ENCODE assay signal across 19 cellular contexts in the genomic region with DNA sequence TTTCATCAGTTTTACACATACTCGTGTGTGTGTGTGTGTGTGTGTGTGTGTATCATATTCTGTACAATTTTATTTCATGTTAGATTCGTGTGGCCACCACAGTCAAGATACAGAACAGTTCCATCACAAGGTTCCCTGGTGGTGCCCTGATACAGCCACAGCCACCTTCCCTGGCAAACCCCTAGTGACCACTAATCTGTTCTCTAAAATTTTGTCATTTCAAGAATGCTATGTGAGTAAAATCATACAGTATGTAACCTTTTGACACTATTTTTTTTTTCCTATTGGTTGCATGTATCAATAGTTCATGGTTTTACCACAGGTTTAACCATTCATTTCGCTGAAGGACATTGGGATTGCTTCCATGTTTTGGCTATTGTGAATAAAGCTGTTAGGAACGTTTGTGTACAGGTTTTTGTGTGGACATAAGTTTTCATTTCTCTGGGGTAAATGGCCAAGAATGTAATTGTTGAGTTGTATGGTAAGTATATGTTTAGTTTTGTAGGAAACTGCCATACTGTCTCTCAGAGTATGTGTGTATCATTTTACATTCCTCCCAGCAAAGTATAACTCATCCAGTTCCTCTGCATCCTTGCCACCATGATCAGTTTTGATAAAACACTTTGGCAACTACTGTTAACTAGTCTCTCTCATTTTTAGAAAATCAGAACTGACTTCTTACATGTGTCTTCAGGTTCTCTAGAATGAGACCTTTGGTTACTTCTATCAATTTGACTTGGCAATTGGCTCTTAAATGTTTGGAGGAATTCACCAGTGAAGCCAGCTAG. TPM values are rescaled to one million over a fixed set of nuclear protein-coding genes. Genes with fewer than 3 reads are reported as not detected.
DNase-seq lines count a peak whose midpoint lies in the region; ATAC-seq and TF ChIP-seq lines count a peak whose summit lies in the region.
"Had no signal": no experiment of that assay in that cellular context is flagged by ENCODE, and none has a peak within 500 bp of the region (broad histone marks: within the 10 kb centered on the region; RNA-seq: fewer than 3 reads in every experiment).

No MANE protein-coding gene starts in this region.

- H3K27ac ChIP-seq in vagina: no peak overlapping the region
- H3K27ac ChIP-seq: BLaER1, psoas muscle, upper lobe of right lung had no signal

- intact Hi-C loops in activated CD4-positive, alpha-beta T cell treated with anti-CD3 and anti-CD28 coated beads for 36 hours (cut with DNase I, micrococcal nuclease): no loop called here
- intact Hi-C loops in vagina (cut with DNase I): no loop called here

- no peaks in the 10 kb centered on the region for H3K9me3 Mint-ChIP-seq in activated CD4-positive, alpha-beta T cell treated with anti-CD3 and anti-CD28 coated beads for 36 hours (ENCODE audit: low read depth)
- H3K9me3 Mint-ChIP-seq in activated naive CD8-positive, alpha-beta T cell treated with anti-CD3 and anti-CD28 coated beads, Interleukin-2, amount 50 U/mL, for 24 hours: no peaks in the 10 kb centered on the region

- POLR2A ChIA-PET in activated CD4-positive, alpha-beta T cell treated with anti-CD3 and anti-CD28 coated beads for 36 hours (lab: Charles Lee): no interaction called here

- peak; percentile 38 for DNase-seq in activated CD4-positive, alpha-beta T cell treated with anti-CD3 and anti-CD28 coated beads for 36 hours
- DNase-seq in activated CD4-positive, alpha-beta T cell treated with anti-CD3 and anti-CD28 coated beads, Interleukin-2, amount 50 U/mL, for 1 hour: no peak
- DNase-seq in activated naive CD8-positive, alpha-beta T cell treated with anti-CD3 and anti-CD28 coated beads, Interleukin-2, amount 50 U/mL, for 24 hours: no peak
- DNase-seq in vagina (ENCODE audit: extremely low spot score in 2 of 2): no peak
- DNase-seq in T1000 (lab: John Stamatoyannopoulos, UW): no peak
- DNase-seq: 8988T, activated gamma-delta T cell treated with Interleukin-2 at 50 U/mL for 16 hours, foreskin fibroblast, hypothalamus, kidney, mesendoderm, NCI-H446 treated with DMSO at 0.1 percent for 48 hours, psoas muscle, upper lobe of right lung had no signal

- no peak overlapping the region for H3K27ac Mint-ChIP-seq in activated CD4-positive, alpha-beta T cell treated with anti-CD3 and anti-CD28 coated beads for 36 hours
- H3K27ac Mint-ChIP-seq in activated naive CD8-positive, alpha-beta T cell treated with anti-CD3 and anti-CD28 coated beads, Interleukin-2, amount 50 U/mL, for 24 hours: peak overlapping the region; percentile 1

- H3K36me3 ChIP-seq in vagina: no peaks in the 10 kb centered on the region
- H3K36me3 ChIP-seq: upper lobe of right lung had no signal

- no peak overlapping the region for H3K4me3 ChIP-seq in vagina
- H3K4me3 ChIP-seq: BLaER1, psoas muscle, smooth muscle cell, upper lobe of right lung had no signal

- peak; percentile 68 for ATAC-seq in activated CD4-positive, alpha-beta T cell treated with anti-CD3 and anti-CD28 coated beads for 36 hours
- peak; percentile 62 for ATAC-seq in GM18867 (IDR thresholded peaks at IDR 0.05; ENCODE audit: unreplicated experiment)
- ATAC-seq in HG02981 (IDR thresholded peaks at IDR 0.05; ENCODE audit: unreplicated experiment): peak; percentile 61
- peak; percentile 75 for ATAC-seq in activated naive CD8-positive, alpha-beta T cell treated with anti-CD3 and anti-CD28 coated beads, Interleukin-2, amount 50 U/mL, for 24 hours
- no peak for ATAC-seq in HG03457 (IDR thresholded peaks at IDR 0.05; ENCODE audit: unreplicated experiment)
- ATAC-seq: psoas muscle, upper lobe of right lung had no signal

- CTCF ChIA-PET in activated CD4-positive, alpha-beta T cell treated with anti-CD3 and anti-CD28 coated beads for 36 hours (lab: Charles Lee): no interaction called here

- no peak for TF ChIP-seq CTCF in vagina (IDR thresholded peaks at IDR 0.05)

- peaks cover 25% of the 10 kb centered on the region for H3K4me1 Mint-ChIP-seq in activated CD4-positive, alpha-beta T cell treated with anti-CD3 and anti-CD28 coated beads for 36 hours
- peaks cover 34% of the 10 kb centered on the region for H3K4me1 Mint-ChIP-seq in activated naive CD8-positive, alpha-beta T cell treated with anti-CD3 and anti-CD28 coated beads, Interleukin-2, amount 50 U/mL, for 24 hours

- no peaks in the 10 kb centered on the region for H3K27me3 ChIP-seq in vagina
- H3K27me3 ChIP-seq: BLaER1, upper lobe of right lung had no signal

- H3K27me3 Mint-ChIP-seq in activated CD4-positive, alpha-beta T cell treated with anti-CD3 and anti-CD28 coated beads for 36 hours: no peaks in the 10 kb centered on the region
- no peaks in the 10 kb centered on the region for H3K27me3 Mint-ChIP-seq in activated naive CD8-positive, alpha-beta T cell treated with anti-CD3 and anti-CD28 coated beads, Interleukin-2, amount 50 U/mL, for 24 hours

- peaks cover 10% of the 10 kb centered on the region for H3K4me1 ChIP-seq in vagina
- H3K4me1 ChIP-seq: BLaER1, psoas muscle had no signal

- no peaks in the 10 kb centered on the region for H3K9me3 ChIP-seq in vagina
- H3K9me3 ChIP-seq: BLaER1, psoas muscle, upper lobe of right lung had no signal

- H3K4me3 Mint-ChIP-seq in activated CD4-positive, alpha-beta T cell treated with anti-CD3 and anti-CD28 coated beads for 36 hours: no peak overlapping the region
- no peak overlapping the region for H3K4me3 Mint-ChIP-seq in activated naive CD8-positive, alpha-beta T cell treated with anti-CD3 and anti-CD28 coated beads, Interleukin-2, amount 50 U/mL, for 24 hours

- no peak for TF ChIP-seq POLR2A in vagina (IDR thresholded peaks at IDR 0.05)

- peaks cover 4% of the 10 kb centered on the region for H3K36me3 Mint-ChIP-seq in activated CD4-positive, alpha-beta T cell treated with anti-CD3 and anti-CD28 coated beads for 36 hours (ENCODE audit: low read depth)
- H3K36me3 Mint-ChIP-seq in activated naive CD8-positive, alpha-beta T cell treated with anti-CD3 and anti-CD28 coated beads, Interleukin-2, amount 50 U/mL, for 24 hours (ENCODE audit: low read depth): no peaks in the 10 kb centered on the region

RNA-seq across cellular contexts. Expression of a gene that starts 20.6 kb away (rescaled TPM):
- total RNA-seq in activated CD4-positive, alpha-beta T cell treated with anti-CD3 and anti-CD28 coated beads for 36 hours: 10 to 100 TPM; 13.5 to 14.2 TPM
- total RNA-seq in vagina: 13.5 TPM

RNA-seq across cellular contexts. Expression of a gene that starts 39.8 kb away (rescaled TPM):
- 10 to 100 TPM; 21.6 to 25.3 TPM for total RNA-seq in activated CD4-positive, alpha-beta T cell treated with anti-CD3 and anti-CD28 coated beads for 36 hours
- total RNA-seq in vagina: 10.1 TPM
